In genomic region chr21:42250422-42251403, GRCh38 we compare ENCODE assay signal across 22 cellular contexts. TPM values are rescaled to one million over a fixed set of nuclear protein-coding genes. Genes with fewer than 3 reads are reported as not detected.
DNase-seq lines count a peak whose midpoint lies in the region; ATAC-seq, FAIRE-seq and TF ChIP-seq lines count a peak whose summit lies in the region.
"Had no signal": no experiment of that assay in that cellular context is flagged by ENCODE, and none has a peak within 500 bp of the region (broad histone marks: within the 10 kb centered on the region; RNA-seq: fewer than 3 reads in every experiment).

No MANE protein-coding gene starts in this region.

- H3K4me1 ChIP-seq in A549 (no peaks in the 10 kb centered on the region), DND-41 (ENCODE audit: insufficient read depth, low read length) (no peaks in the 10 kb centered on the region; the same call in 1 of the 2 replicates), GM12878 (ENCODE audit: control insufficient read depth, insufficient read depth, low read length) (peaks cover 15% of the 10 kb centered on the region)
- H3K4me1 ChIP-seq: SJCRH30, uterus had no signal

- H3K4me3 ChIP-seq in A549 (no peak overlapping the region), DND-41 (ENCODE audit: low read depth in 1 of 2, low read length in 2 of 2) (no peak overlapping the region), GM12878 (no peak overlapping the region)
- H3K4me3 ChIP-seq: SJCRH30, uterus had no signal

- ATAC-seq in A549 (no peak; a peak in 2 of 6 replicates), DND-41 (ENCODE audit: insufficient read depth, low read depth) (no peak), GM12878 (no peak), memory B cell (ENCODE audit: low read depth) (no peak), GM18519 (IDR thresholded peaks at IDR 0.05; ENCODE audit: low FRiP score, unreplicated experiment) (no peak)

- H3K9me3 ChIP-seq in A549 (no peaks in the 10 kb centered on the region), DND-41 (ENCODE audit: insufficient read depth, low read length, severe bottlenecking) (no peaks in the 10 kb centered on the region), GM12878 (replicated peaks; ENCODE audit: control insufficient read depth, insufficient read depth, low read length) (no peaks in the 10 kb centered on the region)
- H3K9me3 ChIP-seq: SJCRH30, uterus had no signal

- H3K27me3 ChIP-seq in DND-41 (ENCODE audit: insufficient read depth, low read length, poor library complexity) = no peaks in the 10 kb centered on the region
- H3K27me3 ChIP-seq in GM12878 (replicated peaks in 1 of 2; ENCODE audit: control insufficient read depth in 2 of 2, insufficient read depth in 2 of 2, low read length in 1 of 2) = no peaks in the 10 kb centered on the region
- H3K27me3 ChIP-seq: SJCRH30, uterus had no signal

- TF ChIP-seq RAD21 in A549 (conservative IDR thresholded peaks at IDR 0.05 in 1 of 2, IDR thresholded peaks at IDR 0.05 in 1 of 2) (no peak), GM12878 (IDR thresholded peaks at IDR 0.05; ENCODE audit: insufficient read depth, low read depth, low read length) (no peak)

- no peak for TF ChIP-seq EP300 in A549 (IDR thresholded peaks at IDR 0.05)
- no peak for TF ChIP-seq EP300 in GM12878 (IDR thresholded peaks at IDR 0.05; ENCODE audit: borderline replicate concordance in 1 of 2, control insufficient read depth in 1 of 2, low read depth in 2 of 2, low read length in 2 of 2)

- TF ChIP-seq POLR2A in A549 (IDR thresholded peaks at IDR 0.05; ENCODE audit: low read length) (no peak), GM12878 (IDR thresholded peaks at IDR 0.05; ENCODE audit: low read depth, low read length) (no peak)

- peaks cover 56% of the 10 kb centered on the region for H3K4me1 Mint-ChIP-seq in memory B cell

- H3K27me3 Mint-ChIP-seq in memory B cell = no peaks in the 10 kb centered on the region
- H3K27me3 Mint-ChIP-seq: activated CD4-positive, alpha-beta memory T cell treated with anti-CD3 and anti-CD28 coated beads, Interleukin-2, amount 10 ng/mL, durations not matched to agents 7 days and 5 days; activated naive CD8-positive, alpha-beta T cell treated with anti-CD3 and anti-CD28 coated beads for 36 hours had no signal

- BruUV-seq in GM12878 (replicated peaks; lab: Mats Ljungman, UMichigan) = no TSS peak

- intact Hi-C loops in GM12878 (cut with micrococcal nuclease; ENCODE audit: unreplicated experiment) = no loop called here

- H3K27ac ChIP-seq in A549 (no peak overlapping the region), DND-41 (ENCODE audit: low read length) (0 out of 2 replicates have a peak overlapping the region, but pooled peaks have one; percentile 16), GM12878 (ENCODE audit: control insufficient read depth, insufficient read depth) (no peak overlapping the region)
- H3K27ac ChIP-seq: brain microvascular endothelial cell, SJCRH30, uterus had no signal

- H3K4me2 ChIP-seq in A549 = no peak overlapping the region
- H3K4me2 ChIP-seq in DND-41 (ENCODE audit: insufficient read depth, low read length) = no peak overlapping the region
- no peak overlapping the region for H3K4me2 ChIP-seq in GM12878 (ENCODE audit: control insufficient read depth, insufficient read depth)

- POLR2A ChIA-PET in A549 (lab: Yijun Ruan, JAX) = no interaction called here
- POLR2A ChIA-PET in GM12878 (lab: Charles Lee) = interaction anchor here (0.7 kb wide), 1 partner anchor 20 kb away, joined by 3 read pairs; no protein-coding TSS in a partner anchor

- RAD21 ChIA-PET in GM12878 (lab: Charles Lee; ENCODE audit: unreplicated experiment) = interaction anchor here (1.1 to 7.1 kb wide), 6 partner anchors 8 to 62 kb away, joined by 5 to 60 read pairs (median 8); no protein-coding TSS in a partner anchor

- FAIRE-seq in A549 (lab: Jason Lieb, UNC) = no peak
- no peak for FAIRE-seq in GM12878 (lab: Jason Lieb, UNC)
- no peak for FAIRE-seq in GM19239 (lab: Jason Lieb, UNC)
- FAIRE-seq: frontal cortex, GM18507, keratinocyte had no signal

- peaks cover 5% of the 10 kb centered on the region for H3K36me3 Mint-ChIP-seq in memory B cell

- H3K36me3 ChIP-seq in DND-41 (ENCODE audit: insufficient read depth, low read length) (no peaks in the 10 kb centered on the region), GM12878 (ENCODE audit: control insufficient read depth in 2 of 2, insufficient read depth in 2 of 2, low read length in 1 of 2) (no peaks in the 10 kb centered on the region)
- H3K36me3 ChIP-seq: brain microvascular endothelial cell, SJCRH30, uterus had no signal

- 81% methylated on average over 14 of the region's 19 CpGs for WGBS in A549 (ENCODE audit: missing lambda C conversion rate)
- 78% methylated on average over 19 of the region's 19 CpGs for WGBS in GM12878 (ENCODE audit: insufficient coverage, insufficient replicate concordance, low lambda C conversion rate, missing lambda C conversion rate)

- TF ChIP-seq CTCF in A549 (IDR thresholded peaks at IDR 0.05) (no peak), DND-41 (IDR thresholded peaks at IDR 0.05; ENCODE audit: borderline replicate concordance, extremely low read depth, low read length, poor library complexity, severe bottlenecking) (no peak), GM12878 (IDR thresholded peaks at IDR 0.05 in 2 of 3, conservative IDR thresholded peaks at IDR 0.05 in 1 of 3; ENCODE audit: control insufficient read depth in 2 of 3, extremely low read depth in 1 of 3, insufficient read depth in 1 of 3, low read depth in 3 of 3, low read length in 3 of 3) (no peak)

- SMC1A ChIA-PET in GM12878 (lab: Charles Lee; ENCODE audit: uncharacterized antibody, unreplicated experiment) = interaction anchor here (1.2 to 7.4 kb wide), 6 partner anchors 9 to 98 kb away, joined by 3 to 41 read pairs (median 7); partner anchors contain the start of gene ABCG1

- CTCF ChIA-PET in A549 (lab: Yijun Ruan, JAX) = interaction anchor here (0.6 to 3.1 kb wide), 6 partner anchors 8 to 105 kb away, joined by 3 to 11 read pairs (median 4); no protein-coding TSS in a partner anchor
- CTCF ChIA-PET in GM12878 (lab: Yijun Ruan, JAX) = interaction anchor here (0.9 to 3.3 kb wide), 4 partner anchors 9 to 22 kb away, joined by 3 to 34 read pairs (median 16); no protein-coding TSS in a partner anchor

- H3K79me2 ChIP-seq in DND-41 (ENCODE audit: insufficient read depth, low read length) = peaks cover 6% of the 10 kb centered on the region
- H3K79me2 ChIP-seq in GM12878 (ENCODE audit: control insufficient read depth, insufficient read depth, low read length) = no peaks in the 10 kb centered on the region

- peaks cover 24% of the 10 kb centered on the region; the same call in 1 of the 2 replicates for H4K20me1 ChIP-seq in DND-41 (ENCODE audit: insufficient read depth, low read length)
- H4K20me1 ChIP-seq in GM12878 (ENCODE audit: control insufficient read depth, insufficient read depth) = no peaks in the 10 kb centered on the region

- H2AFZ ChIP-seq in DND-41 (ENCODE audit: low read depth, low read length) = no peak overlapping the region
- no peak overlapping the region for H2AFZ ChIP-seq in GM12878 (ENCODE audit: control insufficient read depth, low read depth, low read length)

- DNase-seq in A549 (ENCODE audit: low read depth in 1 of 2, low spot score in 1 of 2) = no peak
- DNase-seq in DND-41 = no peak
- no peak for DNase-seq in GM12878 (ENCODE audit: low read depth, low spot score)
- no peak for DNase-seq in memory B cell (ENCODE audit: low spot score in 2 of 2)
- no peak for DNase-seq in DMS 273 treated with DMSO at 0.1 percent for 48 hours (lab: John Stamatoyannopoulos, UW)
- no peak for DNase-seq in GM19239 (ENCODE audit: insufficient read length, low spot score)
- no peak for DNase-seq in SIG-M5 (lab: John Stamatoyannopoulos, UW)
- DNase-seq: activated CD4-positive, alpha-beta memory T cell treated with anti-CD3 and anti-CD28 coated beads, Interleukin-2, amount 10 ng/mL, durations not matched to agents 7 days and 5 days; activated naive CD8-positive, alpha-beta T cell treated with anti-CD3 and anti-CD28 coated beads for 36 hours; brain microvascular endothelial cell; dermis blood vessel endothelial cell; Kasumi-1; mesendoderm; NCI-H1105 treated with DMSO at 0.1 percent for 48 hours; nephron progenitor cell; SJCRH30; uterus had no signal

- H3K9me3 Mint-ChIP-seq in memory B cell = no peaks in the 10 kb centered on the region
- H3K9me3 Mint-ChIP-seq: activated naive CD8-positive, alpha-beta T cell treated with anti-CD3 and anti-CD28 coated beads for 36 hours; nephron progenitor cell had no signal

- H3K9ac ChIP-seq in DND-41 (ENCODE audit: low read depth, low read length) = no peak overlapping the region
- no peak overlapping the region for H3K9ac ChIP-seq in GM12878 (ENCODE audit: control insufficient read depth, insufficient read depth, low read length)

- in situ Hi-C loops in GM12878 (cut with MboI) = loop anchor here (5.0 kb wide), 1 partner anchor 78 kb away; no protein-coding TSS in a partner anchor

- H3K4me3 Mint-ChIP-seq in memory B cell = no peak overlapping the region
- H3K4me3 Mint-ChIP-seq: activated CD4-positive, alpha-beta memory T cell treated with anti-CD3 and anti-CD28 coated beads, Interleukin-2, amount 10 ng/mL, durations not matched to agents 7 days and 5 days; activated naive CD8-positive, alpha-beta T cell treated with anti-CD3 and anti-CD28 coated beads for 36 hours; nephron progenitor cell had no signal

- H3K27ac Mint-ChIP-seq in memory B cell = peak overlapping the region; percentile 42
- H3K27ac Mint-ChIP-seq: activated CD4-positive, alpha-beta memory T cell treated with anti-CD3 and anti-CD28 coated beads, Interleukin-2, amount 10 ng/mL, durations not matched to agents 7 days and 5 days; activated naive CD8-positive, alpha-beta T cell treated with anti-CD3 and anti-CD28 coated beads for 36 hours; nephron progenitor cell had no signal

RNA-seq across cellular contexts. Expression of gene ABCG1, which starts 31.8 kb away (rescaled TPM):
- 5.1 and 6.8 TPM in 2 replicates for polyA plus RNA-seq in A549 (2011; rRNA removed)
- polyA plus RNA-seq in A549 (2012; cell fraction: cytosol; rRNA removed) = 0.40 and 0.54 TPM in 2 replicates
- 1.0 and 1.4 TPM in 2 replicates for polyA plus RNA-seq in A549 (2012; cell fraction: nucleus; rRNA removed)
- polyA plus RNA-seq in A549 (2017; fragmentation: RNase III; extraction: RNeasy Plus Mini Kit Qiagen cat#74134 plus additional on column Dnase treatment) = 0.51 to 2.6 TPM (median 2.3 TPM) in 3 replicates
- polyA minus RNA-seq in A549 (2011; rRNA and poly(A)+ RNA removed) = 7.2 and 9.8 TPM in 2 replicates
- total RNA-seq in GM12878 (2013; cell fraction: nucleolus; rRNA removed) = 8.0 TPM in 2 replicates
- total RNA-seq in GM12878 (2014; rRNA removed) = 8.8 and 9.2 TPM in 2 replicates
- 5.3 and 6.2 TPM in 2 replicates for total RNA-seq in GM12878 (2014; rRNA removed; fragmentation: Illumina TruSeq; extraction: Trizol)
- 11.2 and 12.4 TPM in 2 replicates for total RNA-seq in GM12878 (2021)
- 1.2 TPM for polyA plus RNA-seq in GM12878 (2011; ENCODE audit: low read depth)
- polyA plus RNA-seq in GM12878 (2011; rRNA removed) = 14.0 and 19.3 TPM in 2 replicates
- polyA plus RNA-seq in GM12878 (2011; cell fraction: cytosol; rRNA removed) = 23.8 and 25.9 TPM in 2 replicates
- 34.2 and 36.9 TPM in 2 replicates for polyA plus RNA-seq in GM12878 (2011; cell fraction: nucleus; rRNA removed)
- 1.5 and 4.0 TPM in 2 replicates for polyA plus RNA-seq in GM12878 (2012)
- 5.9 and 6.1 TPM in 2 replicates for polyA plus RNA-seq in GM12878 (2014; fragmentation: Illumina TruSeq; extraction: Trizol)
- polyA plus RNA-seq in GM12878 (2014; fragmentation: Nextera tagmentation; extraction: Ambion mirVana) = 1 to 10 TPM; 2.9 to 3.0 TPM
- polyA plus RNA-seq in GM12878 (2014; rRNA removed) = 6.9 and 8.0 TPM in 2 replicates
- polyA plus RNA-seq in GM12878 (2016; fragmentation: Nextera tagmentation; extraction: Ambion mirVana) = 1 to 10 TPM in 1 of 2 experiments, under 1 TPM in 1; 0.59 to 1.3 TPM
- polyA minus RNA-seq in GM12878 (2011; rRNA and poly(A)+ RNA removed) = 25.7 and 35.5 TPM in 2 replicates
- polyA minus RNA-seq in GM12878 (2011; cell fraction: cytosol; rRNA and poly(A)+ RNA removed) = 9.1 and 12.7 TPM in 2 replicates
- 9.8 and 15.8 TPM in 2 replicates for polyA minus RNA-seq in GM12878 (2011; cell fraction: nucleus; rRNA and poly(A)+ RNA removed)
- total RNA-seq: HT1080 had no signal
